Comparison of ENCODE assay signal across 8 cellular contexts in genomic region chr16:72876221-72876620, GRCh38.
DNase-seq lines count a peak whose midpoint lies in the region; ATAC-seq and TF ChIP-seq lines count a peak whose summit lies in the region.

No MANE protein-coding gene starts in this region.

- no peaks in the 10 kb centered on the region for H3K9me3 ChIP-seq in SJSA1 (replicated peaks)
- H3K9me3 ChIP-seq in left ventricle myocardium inferior (replicated peaks) = no peaks in the 10 kb centered on the region
- H3K9me3 ChIP-seq in upper lobe of right lung = no peaks in the 10 kb centered on the region

- H3K27me3 ChIP-seq in SJSA1 (replicated peaks) (no peaks in the 10 kb centered on the region), left ventricle myocardium inferior (ENCODE audit: low read depth) (no peaks in the 10 kb centered on the region), upper lobe of right lung (no peaks in the 10 kb centered on the region)

- H3K4me1 Mint-ChIP-seq in effector memory CD8-positive, alpha-beta T cell (ENCODE audit: low read depth in 2 of 2) = no peaks in the 10 kb centered on the region

- H3K27ac Mint-ChIP-seq in effector memory CD8-positive, alpha-beta T cell = no peak overlapping the region

- peaks cover 31% of the 10 kb centered on the region for H3K4me1 ChIP-seq in SJSA1 (replicated peaks)
- peaks cover 49% of the 10 kb centered on the region for H3K4me1 ChIP-seq in left ventricle myocardium inferior
- peaks cover 34% of the 10 kb centered on the region for H3K4me1 ChIP-seq in upper lobe of right lung

- H3K36me3 Mint-ChIP-seq in effector memory CD8-positive, alpha-beta T cell (ENCODE audit: insufficient read depth) = peaks cover 2% of the 10 kb centered on the region

- peaks cover 0 to 5% of the 10 kb centered on the region in 2 donors for H3K27me3 Mint-ChIP-seq in effector memory CD8-positive, alpha-beta T cell

- intact Hi-C loops in left ventricle myocardium inferior (cut with micrococcal nuclease) (no loop called here), upper lobe of right lung (cut with DNase I) (no loop called here)

- no peak overlapping the region for H3K4me3 ChIP-seq in SJSA1
- H3K4me3 ChIP-seq in left ventricle myocardium inferior = no peak overlapping the region
- H3K4me3 ChIP-seq in upper lobe of right lung = no peak overlapping the region

- no peak overlapping the region for H3K4me3 Mint-ChIP-seq in effector memory CD8-positive, alpha-beta T cell

- peak overlapping the region; percentile 95 for H3K27ac ChIP-seq in SJSA1
- peak overlapping the region; percentile 60 for H3K27ac ChIP-seq in left ventricle myocardium inferior (replicated peaks)
- no peak overlapping the region for H3K27ac ChIP-seq in upper lobe of right lung

- DNase-seq in activated T-cell treated with anti-CD3 and anti-CD28 coated beads for 48 hours (ENCODE audit: low read depth) (peak; percentile 17), activated T-cell treated with anti-CD3 and anti-CD28 coated beads for 4 hours (no peak), SJSA1 (ENCODE audit: low read depth in 1 of 2, low spot score in 2 of 2) (peak in 1 of 2 experiments; percentile 80), left ventricle myocardium inferior (peak; percentile 75), upper lobe of right lung (peak; percentile 72), retina (no peak)
- DNase-seq in effector memory CD8-positive, alpha-beta T cell = no peak

- H3K9me3 Mint-ChIP-seq in effector memory CD8-positive, alpha-beta T cell = no peaks in the 10 kb centered on the region

- peak; percentile 84 for ATAC-seq in upper lobe of right lung
- ATAC-seq in HG02588 (IDR thresholded peaks at IDR 0.05; ENCODE audit: unreplicated experiment) = no peak
- no peak for ATAC-seq in effector memory CD8-positive, alpha-beta T cell (replicated peaks)

- TF ChIP-seq CTCF in left ventricle myocardium inferior (IDR thresholded peaks at IDR 0.05; ENCODE audit: borderline replicate concordance) (no peak), upper lobe of right lung (IDR thresholded peaks at IDR 0.05) (no peak)

- H3K36me3 ChIP-seq in SJSA1 (no peaks in the 10 kb centered on the region), left ventricle myocardium inferior (no peaks in the 10 kb centered on the region), upper lobe of right lung (no peaks in the 10 kb centered on the region)

Comparison
In these comparisons a context has a peak if more than half of its experiments do, and no peak if none do; other contexts are left out.
1. DNase-seq: peak in activated T-cell treated with anti-CD3 and anti-CD28 coated beads for 48 hours (single experiment), left ventricle myocardium inferior (single experiment) and upper lobe of right lung (single experiment); none in activated T-cell treated with anti-CD3 and anti-CD28 coated beads for 4 hours (single experiment), effector memory CD8-positive, alpha-beta T cell (0 of 3) and retina (single experiment).